1 cellular context compared by ENCODE assay signal in the genomic region with DNA sequence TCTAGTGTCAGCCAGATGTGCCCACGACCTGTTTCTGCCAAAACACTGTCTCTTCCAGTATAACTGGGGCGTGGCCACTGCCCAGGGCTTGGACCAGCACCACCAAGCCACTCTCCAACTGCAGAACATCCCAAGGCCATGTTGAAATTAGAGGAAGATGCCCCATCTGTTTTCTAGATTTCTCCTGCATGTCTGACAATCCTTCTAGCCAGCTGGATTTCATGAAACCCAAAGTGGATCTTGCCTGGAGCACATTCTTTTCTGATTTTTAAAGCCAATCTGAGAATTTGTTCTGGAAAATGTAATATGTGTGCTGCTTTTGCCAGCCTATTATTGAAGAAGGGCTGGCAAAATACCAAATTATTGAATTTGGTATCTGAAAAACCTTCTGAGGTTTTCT.
TF ChIP-seq lines count a peak whose summit lies in the region.

No MANE protein-coding gene starts in this region.

TF ChIP-seq in H1, 55 proteins besides CTCF, POLR2A, EP300 and RAD21 (continued from another document):
- no peak for TF ChIP-seq TBP (IDR thresholded peaks at IDR 0.05; ENCODE audit: low read depth, low read length)
